ENCODE assay signal across 13 cellular contexts in the genomic region with DNA sequence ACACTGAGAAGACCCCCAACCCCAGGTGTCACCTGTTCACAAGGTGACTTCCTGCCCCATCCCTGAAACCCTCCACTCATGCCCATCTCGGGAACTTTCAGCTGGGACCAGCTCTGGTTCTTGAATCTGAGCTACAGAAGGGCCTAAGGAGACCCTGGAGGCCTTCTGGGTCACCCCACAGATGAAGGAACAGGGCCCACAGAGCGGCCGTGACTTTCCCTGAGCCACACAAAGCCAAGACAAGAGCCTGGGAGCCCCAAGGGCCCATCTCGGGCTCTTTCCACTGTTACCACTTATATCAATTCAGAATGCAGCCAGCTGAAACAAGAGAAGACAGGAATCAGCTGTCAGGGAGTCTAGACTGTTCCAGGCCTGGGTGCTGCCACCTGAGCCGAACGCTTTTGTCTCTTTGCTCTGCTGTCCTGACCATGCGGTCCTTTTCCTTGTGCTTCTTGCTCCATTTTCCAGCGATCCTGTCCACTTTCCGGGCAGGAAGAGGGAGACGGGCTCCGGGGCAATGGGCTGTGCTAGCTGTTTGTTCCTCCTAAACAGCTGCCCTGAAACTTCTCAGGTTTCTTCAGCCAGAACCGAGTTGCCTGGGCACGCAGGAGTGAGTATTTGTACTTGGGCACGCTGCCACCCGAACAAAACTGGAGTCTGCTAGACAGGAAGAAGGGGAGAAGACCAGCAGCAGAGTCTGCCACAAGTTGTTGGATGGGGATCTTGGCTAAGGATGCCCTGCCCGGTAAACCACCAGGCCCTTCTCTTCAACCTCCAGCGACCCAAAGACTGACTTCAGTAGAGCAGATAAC. TPM values are rescaled to one million over a fixed set of nuclear protein-coding genes. Genes with fewer than 3 reads are reported as not detected.
DNase-seq lines count a peak whose midpoint lies in the region; ATAC-seq, FAIRE-seq and TF ChIP-seq lines count a peak whose summit lies in the region.
"Had no signal": no experiment of that assay in that cellular context is flagged by ENCODE, and none has a peak within 500 bp of the region (broad histone marks: within the 10 kb centered on the region; RNA-seq: fewer than 3 reads in every experiment).

No MANE protein-coding gene starts in this region.

- H2AFZ ChIP-seq in astrocyte (ENCODE audit: low read depth, low read length) (no peak overlapping the region), osteoblast (ENCODE audit: low read length) (no peak overlapping the region)

- no peaks in the 10 kb centered on the region for H3K27me3 ChIP-seq in astrocyte (ENCODE audit: insufficient read depth, low read length)
- H3K27me3 ChIP-seq in osteoblast (ENCODE audit: insufficient read depth, low read length), result no peaks in the 10 kb centered on the region
- H3K27me3 ChIP-seq: colonic mucosa, tibial nerve had no signal

- peak overlapping the region; percentile 18 for H3K27ac Mint-ChIP-seq in astrocyte (ENCODE audit: unreplicated experiment)

- no peak overlapping the region for H3K4me3 Mint-ChIP-seq in astrocyte (ENCODE audit: unreplicated experiment)

- FAIRE-seq in astrocyte (lab: Jason Lieb, UNC) (no peak), GM12892 (lab: Jason Lieb, UNC) (no peak)

- no peaks in the 10 kb centered on the region for H4K20me1 ChIP-seq in astrocyte (ENCODE audit: insufficient read depth, low read length)
- no peaks in the 10 kb centered on the region for H4K20me1 ChIP-seq in osteoblast (ENCODE audit: insufficient read depth, low read length)

- no peak overlapping the region for H3K4me3 ChIP-seq in astrocyte (ENCODE audit: insufficient read depth, low read depth, low read length)
- no peak overlapping the region for H3K4me3 ChIP-seq in osteoblast (ENCODE audit: insufficient read depth, low read length)
- H3K4me3 ChIP-seq: colonic mucosa, tibial nerve had no signal

- DNase-seq in DMS 273 (lab: John Stamatoyannopoulos, UW; ENCODE audit: unreplicated experiment) (peak; percentile 84), NCI-H187 treated with DMSO at 0.1 percent for 48 hours (lab: John Stamatoyannopoulos, UW) (peak; percentile 53), astrocyte (ENCODE audit: low read depth) (no peak), osteoblast (ENCODE audit: insufficient read length, low spot score, missing footprints) (peak; percentile 65), GM12892 (ENCODE audit: insufficient read length) (no peak), superior temporal gyrus (ENCODE audit: extremely low spot score) (no peak)
- DNase-seq in NK-92 treated with Interleukin-12 subunit alpha and Interleukin-12 subunit beta, amount 100 ng/mL, for 24 hours (lab: John Stamatoyannopoulos, UW), result no peak
- DNase-seq: colonic mucosa, NCI-H146, OCI-M1 had no signal

- H3K27me3 Mint-ChIP-seq in astrocyte (ENCODE audit: low read depth, unreplicated experiment), result peaks cover 8% of the 10 kb centered on the region

- H3K9me3 Mint-ChIP-seq in astrocyte (ENCODE audit: unreplicated experiment), result no peaks in the 10 kb centered on the region

- no peak overlapping the region for H3K9ac ChIP-seq in astrocyte (ENCODE audit: low read length)

- no peaks in the 10 kb centered on the region for H3K4me1 Mint-ChIP-seq in astrocyte (ENCODE audit: low read depth, unreplicated experiment)

- H3K27ac ChIP-seq in astrocyte (ENCODE audit: low read depth, low read length) (no peak overlapping the region), osteoblast (ENCODE audit: low read depth, low read length) (no peak overlapping the region)
- H3K27ac ChIP-seq: colonic mucosa, tibial nerve, WERI-Rb-1 had no signal

- TF ChIP-seq POLR2A in GM12892 (IDR thresholded peaks at IDR 0.05; ENCODE audit: low read depth, low read length), result no peak

- H3K36me3 Mint-ChIP-seq in astrocyte (ENCODE audit: low read depth, unreplicated experiment), result peaks cover 2% of the 10 kb centered on the region

- no peaks in the 10 kb centered on the region for H3K4me1 ChIP-seq in astrocyte (ENCODE audit: insufficient read depth, low read length)
- no peaks in the 10 kb centered on the region for H3K4me1 ChIP-seq in osteoblast (ENCODE audit: insufficient read depth, low read length)
- H3K4me1 ChIP-seq: colonic mucosa had no signal

- TF ChIP-seq CTCF in astrocyte (IDR thresholded peaks at IDR 0.05; ENCODE audit: insufficient read depth, low read depth, low read length) (no peak), osteoblast (IDR thresholded peaks at IDR 0.05; ENCODE audit: extremely low read depth, low read depth, low read length) (no peak)

- no peaks in the 10 kb centered on the region for H3K36me3 ChIP-seq in astrocyte (ENCODE audit: insufficient read depth, low read length)
- no peaks in the 10 kb centered on the region for H3K36me3 ChIP-seq in osteoblast (ENCODE audit: insufficient read depth, low read length)
- H3K36me3 ChIP-seq: colonic mucosa, tibial nerve, WERI-Rb-1 had no signal

- ATAC-seq in HG03039 (IDR thresholded peaks at IDR 0.05; ENCODE audit: unreplicated experiment), result no peak

- H3K9me3 ChIP-seq in astrocyte (ENCODE audit: insufficient read depth, low read depth, low read length), result peaks cover 2% of the 10 kb centered on the region
- H3K9me3 ChIP-seq in osteoblast (ENCODE audit: low read depth, low read length), result no peaks in the 10 kb centered on the region
- H3K9me3 ChIP-seq: colonic mucosa had no signal

- H3K4me2 ChIP-seq in astrocyte (ENCODE audit: low read length) (no peak overlapping the region), osteoblast (ENCODE audit: insufficient read depth, low read length) (no peak overlapping the region)

- H3K79me2 ChIP-seq in astrocyte (ENCODE audit: insufficient read depth, low read length) (no peaks in the 10 kb centered on the region), osteoblast (ENCODE audit: insufficient read depth, low read length) (no peaks in the 10 kb centered on the region)

RNA-seq across cellular contexts. Expression of a gene that starts 28.0 kb away (rescaled TPM):
- total RNA-seq in astrocyte (0.48 and 0.54 TPM in 2 replicates), osteoblast (2.9 and 4.0 TPM in 2 replicates)
- 3.3 TPM for polyA plus RNA-seq in GM12892 (2012; ENCODE audit: missing spikeins)

RNA-seq across cellular contexts. Expression of a gene that starts 33.0 kb away (rescaled TPM):
- 24.0 and 31.7 TPM in 2 replicates for total RNA-seq in astrocyte
- 2.4 and 5.1 TPM in 2 replicates for total RNA-seq in osteoblast
- 17.9 TPM for polyA plus RNA-seq in GM12892 (2012; ENCODE audit: missing spikeins)

RNA-seq across cellular contexts. Expression of a gene that starts 54.3 kb away (rescaled TPM):
- total RNA-seq in astrocyte (81.8 and 90.6 TPM in 2 replicates), osteoblast (43.1 and 43.9 TPM in 2 replicates)
- polyA plus RNA-seq in GM12892 (2012; ENCODE audit: missing spikeins), result 94.9 TPM

Comparison
In these comparisons a context has a peak if more than half of its experiments do, and no peak if none do; other contexts are left out.
1. DNase-seq: peak in DMS 273 (single experiment), NCI-H187 treated with DMSO at 0.1 percent for 48 hours (single experiment) and osteoblast (single experiment); none in astrocyte (single experiment), GM12892 (single experiment), superior temporal gyrus (single experiment) and NK-92 treated with Interleukin-12 subunit alpha and Interleukin-12 subunit beta, amount 100 ng/mL, for 24 hours (single experiment).